ENCODE assay signal across 11 cellular contexts in the genomic region with DNA sequence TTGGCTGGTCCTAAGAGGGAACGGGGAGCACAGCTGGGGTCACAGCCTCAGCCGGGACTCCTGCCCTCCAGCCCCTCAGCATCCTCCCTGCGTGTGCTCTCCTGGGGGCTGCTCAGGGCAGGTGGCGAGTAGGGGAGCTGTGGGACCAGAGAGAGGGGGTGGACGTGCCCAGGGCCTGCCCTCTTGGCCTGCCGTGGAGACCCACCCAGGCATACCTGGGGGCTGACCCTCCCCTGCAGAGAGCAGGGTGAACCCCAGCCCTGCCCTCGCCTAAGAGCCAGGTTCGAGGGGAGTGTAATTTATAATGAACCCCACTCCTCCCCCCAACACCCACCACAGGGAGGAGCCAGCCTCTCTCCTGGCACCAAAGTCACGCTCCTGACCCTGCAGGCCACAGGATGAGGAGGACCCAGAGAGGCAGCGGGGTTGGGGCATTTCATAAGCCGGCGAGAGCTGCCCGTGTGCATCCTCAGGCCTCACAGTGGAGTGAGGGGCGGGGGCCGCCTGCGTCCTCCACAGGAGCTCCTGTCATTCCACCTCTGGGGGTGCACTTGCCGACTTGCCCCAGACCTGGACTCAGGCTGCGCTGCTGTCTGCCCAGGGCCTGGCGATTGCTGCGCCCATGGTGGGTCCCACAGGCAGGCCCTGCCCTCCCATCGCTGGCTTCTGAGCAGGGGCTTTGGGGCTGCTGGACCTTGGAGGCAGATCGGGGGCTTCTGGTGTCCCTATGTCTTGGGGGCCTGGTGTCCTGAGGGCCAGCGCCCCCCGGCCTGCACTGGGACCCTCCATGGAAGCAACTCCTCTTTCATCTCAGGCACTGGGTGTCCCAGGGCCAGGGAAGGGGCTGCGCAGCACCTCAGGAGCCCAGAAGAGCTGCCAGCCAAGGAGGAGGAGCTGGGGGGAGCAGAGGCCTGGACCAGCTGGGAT.
DNase-seq lines count a peak whose midpoint lies in the region; ATAC-seq, FAIRE-seq and TF ChIP-seq lines count a peak whose summit lies in the region.
"Had no signal": no experiment of that assay in that cellular context is flagged by ENCODE, and none has a peak within 500 bp of the region (broad histone marks: within the 10 kb centered on the region; RNA-seq: fewer than 3 reads in every experiment).

No MANE protein-coding gene starts in this region.

- peaks cover 15% of the 10 kb centered on the region for H3K27me3 Mint-ChIP-seq in stimulated activated naive CD8-positive, alpha-beta T cell treated with anti-CD3 and anti-CD28 coated beads, Interleukin-15, amount 100 ng/mL, for 72 hours
- H3K27me3 Mint-ChIP-seq: CD8-positive, alpha-beta memory T cell had no signal

- no peak overlapping the region for H2AFZ ChIP-seq in K562 (ENCODE audit: low read depth, low read length)

- TF ChIP-seq RAD21 in K562 (CRISPR knock-in tag; conservative IDR thresholded peaks at IDR 0.05 in 1 of 2, IDR thresholded peaks at IDR 0.05 in 1 of 2) = no peak

- no peaks in the 10 kb centered on the region for H3K9me3 Mint-ChIP-seq in stimulated activated naive CD8-positive, alpha-beta T cell treated with anti-CD3 and anti-CD28 coated beads, Interleukin-15, amount 100 ng/mL, for 72 hours
- H3K9me3 Mint-ChIP-seq: CD8-positive, alpha-beta memory T cell had no signal

- peaks cover 7 to 13% of the 10 kb centered on the region in 2 experiments; a peak in 4 of 5 replicates for H3K27me3 ChIP-seq in K562 (ENCODE audit: control insufficient read depth in 2 of 2, insufficient read depth in 2 of 2, low read length in 2 of 2)
- H3K27me3 ChIP-seq: transverse colon had no signal

- TF ChIP-seq EP300 in K562 (IDR thresholded peaks at IDR 0.05; ENCODE audit: low read length) = no peak

- no peak overlapping the region for H3K4me3 ChIP-seq in K562
- H3K4me3 ChIP-seq: transverse colon had no signal

- in situ Hi-C loops in K562 (cut with MboI) = loop anchor here (25.0 kb wide), 3 partner anchors 255 to 1405 kb away; no protein-coding TSS in a partner anchor

- DNase-seq in stimulated activated naive CD8-positive, alpha-beta T cell treated with anti-CD3 and anti-CD28 coated beads, Interleukin-15, amount 100 ng/mL, for 72 hours = peak in 1 of 2 donors; percentile 9
- no peak for DNase-seq in stimulated activated naive CD8-positive, alpha-beta T cell treated with anti-CD3 and anti-CD28 coated beads, Interleukin-15, Interleukin-2, amounts not matched to agents 100 U/mL and 50 U/mL, for 24 hours
- peak in 2 of 4 experiments; percentile 25 to 47 for DNase-seq in K562 (ENCODE audit: extremely low read depth in 1 of 4, low spot score in 3 of 4)
- DNase-seq in mesenteric fat pad (ENCODE audit: low spot score) = peak; percentile 93
- no peak for DNase-seq in A172 (ENCODE audit: low spot score)
- no peak for DNase-seq in middle frontal gyrus (ENCODE audit: extremely low spot score, low spot score)
- no peak for DNase-seq in HCEC 1CT
- DNase-seq: SHP77 treated with DMSO at 0.1 percent for 48 hours, transverse colon had no signal

- H3K79me2 ChIP-seq in K562 (ENCODE audit: control insufficient read depth, insufficient read depth, low read length) = no peaks in the 10 kb centered on the region

- CTCF ChIA-PET in K562 (lab: Yijun Ruan, JAX; ENCODE audit: low intra/inter-chr PET ratio) = interaction anchor here (1.9 to 3.7 kb wide), 2 partner anchors 927 to 1865 kb away, joined by 10 to 43 read pairs; no protein-coding TSS in a partner anchor

- FAIRE-seq in K562 (lab: Jason Lieb, UNC) = no peak

- ATAC-seq in stimulated activated naive CD8-positive, alpha-beta T cell treated with anti-CD3 and anti-CD28 coated beads, Interleukin-15, amount 100 ng/mL, for 72 hours = peak; percentile 60
- ATAC-seq in stimulated activated naive CD8-positive, alpha-beta T cell treated with anti-CD3 and anti-CD28 coated beads, Interleukin-15, Interleukin-2, amounts not matched to agents 100 U/mL and 50 U/mL, for 24 hours = no peak
- peak; percentile 48 for ATAC-seq in K562
- no peak for ATAC-seq in GM19324 (IDR thresholded peaks at IDR 0.05; ENCODE audit: low FRiP score, unreplicated experiment)

- no peak overlapping the region for H3K9ac ChIP-seq in K562 (ENCODE audit: insufficient read depth in 1 of 2, low read depth in 2 of 2, low read length in 2 of 2)

- H3K4me1 ChIP-seq in K562 (replicated peaks in 1 of 2; ENCODE audit: control insufficient read depth in 2 of 2, insufficient read depth in 2 of 2, low read length in 2 of 2) = peaks cover 0 to 23% of the 10 kb centered on the region in 2 experiments; a peak in 1 of 5 replicates

- WGBS in K562 (ENCODE audit: insufficient coverage, low coverage, missing lambda C conversion rate) = 15% methylated on average over 25 of the region's 25 CpGs

- H3K4me1 Mint-ChIP-seq in stimulated activated naive CD8-positive, alpha-beta T cell treated with anti-CD3 and anti-CD28 coated beads, Interleukin-15, amount 100 ng/mL, for 72 hours = peaks cover 10% of the 10 kb centered on the region

- peaks cover 3% of the 10 kb centered on the region for H3K9me1 ChIP-seq in K562 (ENCODE audit: control insufficient read depth, insufficient read depth, low read length)

- no peak overlapping the region for H3K27ac ChIP-seq in K562 (ENCODE audit: extremely low read depth, low read depth, low read length)
- H3K27ac ChIP-seq: transverse colon had no signal

- BruUV-seq in K562 (replicated peaks; lab: Mats Ljungman, UMichigan) = no TSS peak

- intact Hi-C loops in K562 (cut with micrococcal nuclease) = no loop called here

- no peaks in the 10 kb centered on the region for H3K36me3 ChIP-seq in K562 (ENCODE audit: control insufficient read depth, insufficient read depth, low read length)
- H3K36me3 ChIP-seq: transverse colon had no signal

- H3K4me3 Mint-ChIP-seq in stimulated activated naive CD8-positive, alpha-beta T cell treated with anti-CD3 and anti-CD28 coated beads, Interleukin-15, amount 100 ng/mL, for 72 hours = peak overlapping the region in 1 of 2 donors; percentile 14

- no peaks in the 10 kb centered on the region for H3K9me3 ChIP-seq in K562 (replicated peaks; ENCODE audit: control insufficient read depth, insufficient read depth, low read depth, low read length)
- H3K9me3 ChIP-seq: transverse colon had no signal

- POLR2A ChIA-PET in K562 (lab: Yijun Ruan, JAX) = interaction anchor here (0.8 to 1.0 kb wide), 2 partner anchors 40 to 1872 kb away, joined by 3 read pairs; no protein-coding TSS in a partner anchor

- peak in 2 of 3 experiments; percentile 13 to 25; a peak in 2 of 6 replicates for TF ChIP-seq CTCF in K562 (IDR thresholded peaks at IDR 0.05 in 2 of 3, conservative IDR thresholded peaks at IDR 0.05 in 1 of 3; ENCODE audit: insufficient read depth in 2 of 3, low read depth in 1 of 3, low read length in 3 of 3)

- H3K27ac Mint-ChIP-seq in stimulated activated naive CD8-positive, alpha-beta T cell treated with anti-CD3 and anti-CD28 coated beads, Interleukin-15, amount 100 ng/mL, for 72 hours = peak overlapping the region; percentile 40 to 91

- no peak overlapping the region for H3K4me2 ChIP-seq in K562 (ENCODE audit: insufficient read depth, low read length)

- H4K20me1 ChIP-seq in K562 (replicated peaks; ENCODE audit: control insufficient read depth, insufficient read depth, low read length) = no peaks in the 10 kb centered on the region

- TF ChIP-seq POLR2A in K562 (conservative IDR thresholded peaks at IDR 0.05) = no peak

TF ChIP-seq in K562, 482 proteins besides CTCF, POLR2A, EP300 and RAD21:
- TF ChIP-seq POLR2G (IDR thresholded peaks at IDR 0.05; ENCODE audit: low read depth, low read length) (peak; percentile 36; the same call in 1 of the 2 replicates), RFX1 (IDR thresholded peaks at IDR 0.05) (no peak)

Comparison
In these comparisons a context has a peak if more than half of its experiments do, and no peak if none do; other contexts are left out.
1. ATAC-seq: peak in stimulated activated naive CD8-positive, alpha-beta T cell treated with anti-CD3 and anti-CD28 coated beads, Interleukin-15, amount 100 ng/mL, for 72 hours (single experiment) and K562 (single experiment); none in stimulated activated naive CD8-positive, alpha-beta T cell treated with anti-CD3 and anti-CD28 coated beads, Interleukin-15, Interleukin-2, amounts not matched to agents 100 U/mL and 50 U/mL, for 24 hours (single experiment) and GM19324 (single experiment).